In the genomic region with DNA sequence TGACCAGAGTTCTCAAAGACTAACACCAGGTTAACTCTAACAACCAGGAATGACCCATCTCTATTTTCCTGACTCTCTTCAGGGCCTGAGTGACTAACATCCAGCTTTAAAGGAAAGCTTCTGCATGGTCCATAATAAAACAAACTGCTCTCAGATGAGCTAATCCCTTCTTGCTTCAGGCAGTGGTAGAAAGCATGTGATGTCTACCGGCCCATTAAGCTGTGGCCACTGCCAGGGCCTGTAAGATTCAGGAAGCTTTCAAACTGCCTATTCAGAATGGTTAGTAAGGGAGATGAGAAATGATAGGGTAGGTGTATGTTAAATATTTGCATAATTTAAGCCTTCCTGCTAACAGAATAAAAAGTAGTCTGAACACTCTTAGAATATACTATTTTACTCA, we compare ENCODE assay signal across 29 cellular contexts.
DNase-seq lines count a peak whose midpoint lies in the region; ATAC-seq and TF ChIP-seq lines count a peak whose summit lies in the region.
"Had no signal": no experiment of that assay in that cellular context is flagged by ENCODE, and none has a peak within 500 bp of the region (broad histone marks: within the 10 kb centered on the region; RNA-seq: fewer than 3 reads in every experiment).

No MANE protein-coding gene starts in this region.

- H3F3A ChIP-seq in smooth muscle cell (ENCODE audit: low read depth), result no peaks in the 10 kb centered on the region

- H3K36me3 ChIP-seq in mammary epithelial cell (ENCODE audit: insufficient read depth, low read length) (peaks cover 3% of the 10 kb centered on the region), RWPE2 (ENCODE audit: low read depth) (no peaks in the 10 kb centered on the region; the same call in 1 of the 2 replicates), smooth muscle cell (ENCODE audit: low read depth) (no peaks in the 10 kb centered on the region), right atrium auricular region (no peaks in the 10 kb centered on the region)
- H3K36me3 ChIP-seq: pancreas, Peyer's patch, SJSA1, transverse colon had no signal

- no peaks in the 10 kb centered on the region for H3K27me3 Mint-ChIP-seq in MCF 10A (ENCODE audit: insufficient read depth, unreplicated experiment)
- H3K27me3 Mint-ChIP-seq: activated CD4-positive, alpha-beta T cell treated with anti-CD3 and anti-CD28 coated beads for 36 hours; activated naive CD8-positive, alpha-beta T cell; CD4-positive, alpha-beta memory T cell; dendritic cell treated with granulocyte-macrophage colony-stimulating factor and Interleukin-4, amounts not matched to agents 40 ng/mL and 50 ng/mL, for 4 days; T-cell had no signal

- intact Hi-C loops in mammary epithelial cell (cut with micrococcal nuclease) (no loop called here), MCF 10A (cut with micrococcal nuclease) (no loop called here)

- CTCF ChIA-PET in mammary epithelial cell (lab: Charles Lee; ENCODE audit: low non-redundant PET), result no interaction called here
- CTCF ChIA-PET in MCF 10A (lab: Yijun Ruan, JAX), result interaction anchor here (0.6 kb wide), 1 partner anchor 526 kb away, joined by 3 read pairs; no protein-coding TSS in a partner anchor

- H3K27ac Mint-ChIP-seq in MCF 10A (ENCODE audit: low read depth, unreplicated experiment), result no peak overlapping the region
- H3K27ac Mint-ChIP-seq: activated CD4-positive, alpha-beta T cell treated with anti-CD3 and anti-CD28 coated beads for 36 hours; activated naive CD8-positive, alpha-beta T cell; CD4-positive, alpha-beta memory T cell; dendritic cell treated with granulocyte-macrophage colony-stimulating factor and Interleukin-4, amounts not matched to agents 40 ng/mL and 50 ng/mL, for 4 days; endodermal cell; T-cell had no signal

- H3K9ac ChIP-seq in mammary epithelial cell (ENCODE audit: insufficient read depth, low read length), result no peak overlapping the region
- no peak overlapping the region for H3K9ac ChIP-seq in smooth muscle cell (ENCODE audit: low read depth)

- WGBS in mammary epithelial cell (ENCODE audit: low coverage, missing lambda C conversion rate), result 38% methylated on average over 1 of the region's 1 CpG
- 6% methylated on average over 1 of the region's 1 CpG for WGBS in smooth muscle cell (ENCODE audit: low lambda C conversion rate)

- H3K9me3 Mint-ChIP-seq in MCF 10A (ENCODE audit: unreplicated experiment), result no peaks in the 10 kb centered on the region
- H3K9me3 Mint-ChIP-seq: dendritic cell treated with granulocyte-macrophage colony-stimulating factor and Interleukin-4, amounts not matched to agents 40 ng/mL and 50 ng/mL, for 4 days; endodermal cell; T-cell had no signal

- POLR2A ChIA-PET in MCF 10A (lab: Yijun Ruan, JAX), result interaction anchor here (0.6 to 1.6 kb wide), 2 partner anchors 9 to 51 kb away, joined by 3 to 4 read pairs; no protein-coding TSS in a partner anchor

- H3K79me2 ChIP-seq in mammary epithelial cell (ENCODE audit: insufficient read depth, low read length), result no peaks in the 10 kb centered on the region
- H3K79me2 ChIP-seq in smooth muscle cell (ENCODE audit: low read depth), result no peaks in the 10 kb centered on the region

- H3K4me3 ChIP-seq in mammary epithelial cell (replicated peaks in 1 of 3; ENCODE audit: insufficient read depth in 1 of 3, low read depth in 2 of 3, low read length in 3 of 3) (no peak overlapping the region), RWPE2 (ENCODE audit: severe bottlenecking) (no peak overlapping the region), smooth muscle cell (no peak overlapping the region), right atrium auricular region (no peak overlapping the region)
- H3K4me3 ChIP-seq: lower lobe of right lung, pancreas, Peyer's patch, SJSA1, spleen, transverse colon had no signal

- dilution Hi-C loops in mammary epithelial cell (cut with HindIII; ENCODE audit: low sequenced_read_pairs), result no loop called here

- no peaks in the 10 kb centered on the region for H3K4me1 Mint-ChIP-seq in MCF 10A (ENCODE audit: insufficient read depth, unreplicated experiment)
- H3K4me1 Mint-ChIP-seq: activated CD4-positive, alpha-beta T cell treated with anti-CD3 and anti-CD28 coated beads for 36 hours; CD4-positive, alpha-beta memory T cell; T-cell had no signal

- H3K9me3 ChIP-seq in mammary epithelial cell (replicated peaks; ENCODE audit: insufficient read depth, low read length) (no peaks in the 10 kb centered on the region), RWPE2 (ENCODE audit: severe bottlenecking) (no peaks in the 10 kb centered on the region), smooth muscle cell (replicated peaks; ENCODE audit: low read depth) (no peaks in the 10 kb centered on the region), right atrium auricular region (peaks cover 0 to 3% of the 10 kb centered on the region in 2 donors)
- H3K9me3 ChIP-seq: lower lobe of right lung, Peyer's patch, SJSA1, spleen, transverse colon had no signal

- H3K36me3 Mint-ChIP-seq in MCF 10A (ENCODE audit: insufficient read depth, unreplicated experiment), result peaks cover 11% of the 10 kb centered on the region

- no peak overlapping the region for H3K4me2 ChIP-seq in mammary epithelial cell (ENCODE audit: insufficient read depth, low read depth, low read length)
- no peak overlapping the region for H3K4me2 ChIP-seq in smooth muscle cell

- no peak overlapping the region for H3K27ac ChIP-seq in mammary epithelial cell (ENCODE audit: insufficient read depth, low read depth, low read length)
- peak overlapping the region; percentile 2 for H3K27ac ChIP-seq in RWPE2 (ENCODE audit: poor library complexity, severe bottlenecking)
- H3K27ac ChIP-seq in smooth muscle cell (ENCODE audit: low read depth), result peak overlapping the region; percentile 74
- H3K27ac ChIP-seq in right atrium auricular region, result no peak overlapping the region
- H3K27ac ChIP-seq: lower lobe of right lung, pancreas, Peyer's patch, SJSA1, spleen, transverse colon had no signal

- no peaks in the 10 kb centered on the region for H3K27me3 ChIP-seq in mammary epithelial cell (ENCODE audit: insufficient read depth, low read length)
- no peaks in the 10 kb centered on the region for H3K27me3 ChIP-seq in RWPE2 (ENCODE audit: insufficient read depth, poor library complexity, severe bottlenecking)
- H3K27me3 ChIP-seq in smooth muscle cell (ENCODE audit: low read depth), result no peaks in the 10 kb centered on the region
- H3K27me3 ChIP-seq in right atrium auricular region, result no peaks in the 10 kb centered on the region
- H3K27me3 ChIP-seq: pancreas, Peyer's patch, SJSA1, spleen, transverse colon had no signal

- DNase-seq in mammary epithelial cell (peak; percentile 32), MCF 10A (ENCODE audit: unreplicated experiment) (no peak), RWPE2 (ENCODE audit: low spot score) (no peak), fibroblast of peridontal ligament (ENCODE audit: extremely low read depth) (peak; percentile 10), smooth muscle cell (lab: John Stamatoyannopoulos, UW; ENCODE audit: unreplicated experiment) (no peak), right atrium auricular region (ENCODE audit: low spot score) (no peak)
- DNase-seq: activated CD4-positive, alpha-beta T cell treated with anti-CD3 and anti-CD28 coated beads for 36 hours; activated T-cell treated with anti-CD3 and anti-CD28 coated beads for 4 hours; aorta; CD4-positive, alpha-beta memory T cell; DMS 273 treated with DMSO at 0.1 percent for 48 hours; endodermal cell; glutamatergic neuron; Karpas-422; kidney; lower lobe of right lung; NCI-H1092; NCI-H187 treated with DMSO at 0.1 percent for 48 hours; NCI-H524 treated with DMSO at 0.1 percent for 48 hours; pancreas; Peyer's patch; spleen; T-cell; transverse colon had no signal

- H3K4me1 ChIP-seq in mammary epithelial cell (ENCODE audit: insufficient read depth, low read length), result peaks cover 9% of the 10 kb centered on the region
- no peaks in the 10 kb centered on the region for H3K4me1 ChIP-seq in RWPE2 (ENCODE audit: insufficient read depth, poor library complexity, severe bottlenecking)
- H3K4me1 ChIP-seq in smooth muscle cell (ENCODE audit: low read depth), result no peaks in the 10 kb centered on the region
- no peaks in the 10 kb centered on the region for H3K4me1 ChIP-seq in right atrium auricular region
- H3K4me1 ChIP-seq: lower lobe of right lung, pancreas, Peyer's patch, SJSA1, transverse colon had no signal

- TF ChIP-seq CTCF in mammary epithelial cell (conservative IDR thresholded peaks at IDR 0.05 in 1 of 2, IDR thresholded peaks at IDR 0.05 in 1 of 2; ENCODE audit: extremely low read depth in 1 of 2, insufficient read depth in 1 of 2, low read depth in 1 of 2, low read length in 2 of 2) (no peak), MCF 10A (IDR thresholded peaks at IDR 0.05; ENCODE audit: unreplicated experiment) (no peak), RWPE2 (IDR thresholded peaks at IDR 0.05; ENCODE audit: poor library complexity, severe bottlenecking) (no peak), smooth muscle cell (IDR thresholded peaks at IDR 0.05; ENCODE audit: borderline replicate concordance, insufficient read depth, poor library complexity, severe bottlenecking) (no peak), right atrium auricular region (IDR thresholded peaks at IDR 0.05) (no peak)

- H2AFZ ChIP-seq in mammary epithelial cell (ENCODE audit: low read depth, low read length), result no peak overlapping the region
- H2AFZ ChIP-seq in smooth muscle cell (ENCODE audit: low read depth), result no peak overlapping the region

- no peaks in the 10 kb centered on the region for H4K20me1 ChIP-seq in mammary epithelial cell (ENCODE audit: insufficient read depth, low read length)
- no peaks in the 10 kb centered on the region for H4K20me1 ChIP-seq in smooth muscle cell (ENCODE audit: low read depth)

- no TSS peak for BruUV-seq in mammary epithelial cell (replicated peaks; lab: Mats Ljungman, UMichigan)
- BruUV-seq in MCF 10A (replicated peaks; lab: Mats Ljungman, UMichigan), result no TSS peak

- no peak overlapping the region for H3K4me3 Mint-ChIP-seq in MCF 10A (ENCODE audit: unreplicated experiment)
- H3K4me3 Mint-ChIP-seq: activated CD4-positive, alpha-beta T cell treated with anti-CD3 and anti-CD28 coated beads for 36 hours; activated naive CD8-positive, alpha-beta T cell; CD4-positive, alpha-beta memory T cell; dendritic cell treated with granulocyte-macrophage colony-stimulating factor and Interleukin-4, amounts not matched to agents 40 ng/mL and 50 ng/mL, for 4 days; endodermal cell; T-cell had no signal

- in situ Hi-C loops in mammary epithelial cell (cut with MboI; ENCODE audit: low sequenced_read_pairs in 2 of 2), result no loop called here

- ATAC-seq in RWPE2 (ENCODE audit: low read depth) (peak; percentile 78), HG02642 (IDR thresholded peaks at IDR 0.05; ENCODE audit: poor library complexity, unreplicated experiment) (no peak), HG03442 (IDR thresholded peaks at IDR 0.05; ENCODE audit: unreplicated experiment) (no peak)
- ATAC-seq: activated CD4-positive, alpha-beta T cell treated with anti-CD3 and anti-CD28 coated beads for 36 hours; pancreas; T-cell had no signal

Comparison
In these comparisons a context has a peak if more than half of its experiments do, and no peak if none do; other contexts are left out.
1. DNase-seq: peak in mammary epithelial cell (single experiment) and fibroblast of peridontal ligament (single experiment); none in MCF 10A (single experiment), RWPE2 (single experiment), smooth muscle cell (single experiment) and right atrium auricular region (single experiment).
2. H3K27ac ChIP-seq: peak in RWPE2 (single experiment) and smooth muscle cell (single experiment); none in mammary epithelial cell (single experiment) and right atrium auricular region (0 of 2).